ENCODE assay signal across 8 cellular contexts in the genomic region with DNA sequence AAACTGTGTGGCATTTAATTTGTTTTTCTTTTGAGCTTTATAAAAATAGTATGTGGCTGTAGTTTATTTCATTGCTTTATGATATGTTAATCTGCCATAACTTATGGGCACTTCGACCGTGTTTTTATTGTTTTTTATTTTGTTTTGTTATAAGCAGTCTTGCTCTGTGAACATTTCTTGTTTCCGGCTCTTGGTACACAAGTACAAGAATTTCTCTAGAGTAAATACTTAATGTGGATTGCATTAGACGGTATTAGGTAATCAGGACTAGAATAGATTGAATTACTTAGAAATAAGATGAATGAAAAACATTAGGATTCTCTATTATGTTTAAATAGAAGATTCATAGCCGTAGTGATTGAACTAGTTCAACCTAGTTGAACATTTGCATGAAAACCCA. TPM values are rescaled to one million over a fixed set of nuclear protein-coding genes. Genes with fewer than 3 reads are reported as not detected.
DNase-seq lines count a peak whose midpoint lies in the region; ATAC-seq and TF ChIP-seq lines count a peak whose summit lies in the region.

No MANE protein-coding gene starts in this region.

- CTCF ChIA-PET in activated CD4-positive, alpha-beta memory T cell treated with anti-CD3 and anti-CD28 coated beads for 36 hours (lab: Charles Lee) = interaction anchor here (0.9 to 1.8 kb wide), 2 partner anchors 120 to 165 kb away, joined by 3 to 6 read pairs; partner anchors contain the start of gene MTHFS

- no peak for TF ChIP-seq EP300 in suprapubic skin (IDR thresholded peaks at IDR 0.05)

- H3K4me3 ChIP-seq in iPS-11a (ENCODE audit: low read depth, low read length) = peak overlapping the region; percentile 83
- peak overlapping the region; percentile 95 for H3K4me3 ChIP-seq in suprapubic skin
- H3K4me3 ChIP-seq in SJCRH30 = no peak overlapping the region

- peaks cover 39% of the 10 kb centered on the region for H3K4me1 Mint-ChIP-seq in activated T-cell treated with anti-CD3 and anti-CD28 coated beads, Interleukin-2, amount 50 U/mL, for 4 hours (ENCODE audit: low read depth)
- H3K4me1 Mint-ChIP-seq in activated CD4-positive, alpha-beta memory T cell treated with anti-CD3 and anti-CD28 coated beads for 36 hours (ENCODE audit: low read depth) = peaks cover 40% of the 10 kb centered on the region

- H3K27me3 Mint-ChIP-seq in activated T-cell treated with anti-CD3 and anti-CD28 coated beads, Interleukin-2, amount 50 U/mL, for 4 hours (ENCODE audit: low read depth) = no peaks in the 10 kb centered on the region
- no peaks in the 10 kb centered on the region for H3K27me3 Mint-ChIP-seq in activated CD4-positive, alpha-beta memory T cell treated with anti-CD3 and anti-CD28 coated beads for 36 hours

- H3K27ac Mint-ChIP-seq in activated CD4-positive, alpha-beta memory T cell treated with anti-CD3 and anti-CD28 coated beads for 36 hours = no peak overlapping the region

- H3K36me3 Mint-ChIP-seq in activated T-cell treated with anti-CD3 and anti-CD28 coated beads, Interleukin-2, amount 50 U/mL, for 4 hours (ENCODE audit: insufficient read depth) = no peaks in the 10 kb centered on the region
- H3K36me3 Mint-ChIP-seq in activated CD4-positive, alpha-beta memory T cell treated with anti-CD3 and anti-CD28 coated beads for 36 hours = no peaks in the 10 kb centered on the region

- H3K4me1 ChIP-seq in suprapubic skin (peaks cover 28% of the 10 kb centered on the region), SJCRH30 (peaks cover 15% of the 10 kb centered on the region)

- no peak overlapping the region for H3K27ac ChIP-seq in suprapubic skin
- no peak overlapping the region for H3K27ac ChIP-seq in SJCRH30

- H3K4me3 Mint-ChIP-seq in activated T-cell treated with anti-CD3 and anti-CD28 coated beads, Interleukin-2, amount 50 U/mL, for 4 hours = peak overlapping the region; percentile 90
- peak overlapping the region; percentile 81 for H3K4me3 Mint-ChIP-seq in activated CD4-positive, alpha-beta memory T cell treated with anti-CD3 and anti-CD28 coated beads for 36 hours

- TF ChIP-seq POLR2A in suprapubic skin (IDR thresholded peaks at IDR 0.05) = no peak

- ATAC-seq in activated T-cell treated with anti-CD3 and anti-CD28 coated beads, Interleukin-2, amount 50 U/mL, for 4 hours = no peak

- H3K27me3 ChIP-seq in suprapubic skin = no peaks in the 10 kb centered on the region
- no peaks in the 10 kb centered on the region for H3K27me3 ChIP-seq in SJCRH30

- 39% methylated on average over 5 of the region's 5 CpGs for WGBS in suprapubic skin

- intact Hi-C loops in activated CD4-positive, alpha-beta memory T cell treated with anti-CD3 and anti-CD28 coated beads for 36 hours (cut with micrococcal nuclease) = loop anchor here (5.0 kb wide), 1 partner anchor 46 kb away; no protein-coding TSS in a partner anchor

- H3K9me3 Mint-ChIP-seq in activated T-cell treated with anti-CD3 and anti-CD28 coated beads, Interleukin-2, amount 50 U/mL, for 4 hours = no peaks in the 10 kb centered on the region
- H3K9me3 Mint-ChIP-seq in activated CD4-positive, alpha-beta memory T cell treated with anti-CD3 and anti-CD28 coated beads for 36 hours = no peaks in the 10 kb centered on the region

- H3K36me3 ChIP-seq in suprapubic skin (no peaks in the 10 kb centered on the region), SJCRH30 (no peaks in the 10 kb centered on the region)

- DNase-seq in activated T-cell treated with anti-CD3 and anti-CD28 coated beads, Interleukin-2, amount 50 U/mL, for 4 hours = no peak
- no peak for DNase-seq in activated T-cell treated with anti-CD3 and anti-CD28 coated beads, Interleukin-2, amount 50 U/mL, for 48 hours
- no peak for DNase-seq in activated CD4-positive, alpha-beta memory T cell treated with anti-CD3 and anti-CD28 coated beads for 36 hours
- no peak for DNase-seq in suprapubic skin (ENCODE audit: low spot score in 2 of 2)
- DNase-seq in HUDEP-2 (lab: John Stamatoyannopoulos, UW; ENCODE audit: unreplicated experiment in 76 of 76) = no peak
- no peak for DNase-seq in SHP77 (lab: John Stamatoyannopoulos, UW)
- DNase-seq in SJCRH30 = no peak

- TF ChIP-seq CTCF in suprapubic skin (IDR thresholded peaks at IDR 0.05) = no peak

- H3K9me3 ChIP-seq in suprapubic skin = no peaks in the 10 kb centered on the region
- H3K9me3 ChIP-seq in SJCRH30 (replicated peaks) = no peaks in the 10 kb centered on the region

- POLR2A ChIA-PET in activated CD4-positive, alpha-beta memory T cell treated with anti-CD3 and anti-CD28 coated beads for 36 hours (lab: Charles Lee) = interaction anchor here (0.7 to 3.2 kb wide), 4 partner anchors 29 to 139 kb away, joined by 3 to 30 read pairs (median 10); partner anchors contain the start of gene BCL2A1

RNA-seq across cellular contexts. Expression of gene ZFAND6, which starts 2.1 kb away (rescaled TPM):
- total RNA-seq in activated T-cell treated with anti-CD3 and anti-CD28 coated beads, Interleukin-2, amount 50 U/mL, for 4 hours = 10 to 100 TPM; 21.9 to 24.7 (median 22.9) TPM
- 10 to 100 TPM; 32.2 to 33.4 TPM for total RNA-seq in activated CD4-positive, alpha-beta memory T cell treated with anti-CD3 and anti-CD28 coated beads for 36 hours
- 100 to 1,000 TPM in 1 of 4 donors, 10 to 100 TPM in 3; 47.9 to 107 (median 80.9) TPM for total RNA-seq in suprapubic skin
- 118 and 123 TPM in 2 replicates for total RNA-seq in SJCRH30 (2014; rRNA removed; shearing (Covaris generic))
